Comparison of ENCODE assay signal across 8 cellular contexts in genomic region chr15:39786444-39787056, GRCh38.
DNase-seq lines count a peak whose midpoint lies in the region; ATAC-seq and FAIRE-seq lines count a peak whose summit lies in the region.

No MANE protein-coding gene starts in this region.

- H3K9me3 Mint-ChIP-seq in memory B cell: no peaks in the 10 kb centered on the region

- H3K36me3 Mint-ChIP-seq in memory B cell: no peaks in the 10 kb centered on the region

- ATAC-seq in memory B cell (ENCODE audit: low read depth) (no peak), HG02884 (IDR thresholded peaks at IDR 0.05; ENCODE audit: unreplicated experiment) (no peak), HG03025 (IDR thresholded peaks at IDR 0.05; ENCODE audit: low FRiP score, unreplicated experiment) (no peak)

- H3K27me3 Mint-ChIP-seq in memory B cell: no peaks in the 10 kb centered on the region

- peaks cover 17% of the 10 kb centered on the region for H3K4me1 Mint-ChIP-seq in memory B cell

- H3K4me3 Mint-ChIP-seq in memory B cell: no peak overlapping the region

- FAIRE-seq in HTR-8/SVneo (lab: Jason Lieb, UNC): no peak

- DNase-seq in DMS114 treated with DMSO at 0.1 percent for 48 hours (lab: John Stamatoyannopoulos, UW; ENCODE audit: unreplicated experiment): peak; percentile 62
- peak; percentile 34 for DNase-seq in HTR-8/SVneo (ENCODE audit: insufficient read length, low spot score)
- peak; percentile 51 for DNase-seq in NCI-H82 treated with DMSO at 0.1 percent for 48 hours (lab: John Stamatoyannopoulos, UW; ENCODE audit: unreplicated experiment)
- peak; percentile 26 for DNase-seq in central memory CD4-positive, alpha-beta T cell
- DNase-seq in memory B cell (ENCODE audit: low spot score in 2 of 2): peak in 1 of 2 donors; percentile 21
- DNase-seq in stimulated activated CD4-positive, alpha-beta T cell treated with anti-CD3 and anti-CD28 coated beads, Interleukin-2, amount 100 ng/mL, for 48 hours: no peak

- H3K27ac Mint-ChIP-seq in memory B cell: peak overlapping the region; percentile 8

Comparison
In these comparisons a context has a peak if more than half of its experiments do, and no peak if none do; other contexts are left out.
1. DNase-seq: peak in DMS114 treated with DMSO at 0.1 percent for 48 hours (single experiment), HTR-8/SVneo (single experiment), NCI-H82 treated with DMSO at 0.1 percent for 48 hours (single experiment) and central memory CD4-positive, alpha-beta T cell (single experiment); none in stimulated activated CD4-positive, alpha-beta T cell treated with anti-CD3 and anti-CD28 coated beads, Interleukin-2, amount 100 ng/mL, for 48 hours (0 of 2).